Comparison of ENCODE assay signal across 24 cellular contexts in genomic region chr1:198113302-198113701, GRCh38. TPM values are rescaled to one million over a fixed set of nuclear protein-coding genes. Genes with fewer than 3 reads are reported as not detected.
DNase-seq lines count a peak whose midpoint lies in the region; ATAC-seq and TF ChIP-seq lines count a peak whose summit lies in the region.
"Had no signal": no experiment of that assay in that cellular context is flagged by ENCODE, and none has a peak within 500 bp of the region (broad histone marks: within the 10 kb centered on the region; RNA-seq: fewer than 3 reads in every experiment).

No MANE protein-coding gene starts in this region.

- H3K4me2 ChIP-seq in IMR-90 (ENCODE audit: low read depth, low read length) (no peak overlapping the region), osteoblast (ENCODE audit: insufficient read depth, low read length) (no peak overlapping the region)
- H3K4me2 ChIP-seq: hepatocyte, neural progenitor cell had no signal

- H3K4me3 Mint-ChIP-seq in activated T-helper 1 cell treated with anti-CD3 and anti-CD28 coated beads, Interleukin-12 subunit alpha, Interleukin-12 subunit beta, Interleukin-2, Interleukin-4 antibody, amounts not matched to agents 30 ng/mL and 10 ng/mL and 1 ng/mL, durations not matched to agents 14 hours and 24 hours and 36 hours, result no peak overlapping the region
- H3K4me3 Mint-ChIP-seq: central memory CD8-positive, alpha-beta T cell; memory B cell; neural progenitor cell had no signal

- CTCF ChIA-PET in IMR-90 (lab: Yijun Ruan, JAX) (no interaction called here), RWPE1 (lab: Yijun Ruan, JAX) (interaction anchor here (0.6 kb wide), 1 partner anchor 43 kb away, joined by 3 read pairs; no protein-coding TSS in a partner anchor)

- BruUV-seq in IMR-90 (replicated peaks; lab: Mats Ljungman, UMichigan), result no TSS peak

- in situ Hi-C loops in IMR-90 (cut with MboI; ENCODE audit: low sequenced_read_pairs), result no loop called here

- H3K9me3 Mint-ChIP-seq in activated T-helper 1 cell treated with anti-CD3 and anti-CD28 coated beads, Interleukin-12 subunit alpha, Interleukin-12 subunit beta, Interleukin-2, Interleukin-4 antibody, amounts not matched to agents 30 ng/mL and 10 ng/mL and 1 ng/mL, durations not matched to agents 14 hours and 24 hours and 36 hours, result no peaks in the 10 kb centered on the region
- H3K9me3 Mint-ChIP-seq: central memory CD8-positive, alpha-beta T cell; memory B cell had no signal

- H3K9me3 ChIP-seq in IMR-90 (ENCODE audit: control insufficient read depth, insufficient read depth, low read length) (no peaks in the 10 kb centered on the region), osteoblast (ENCODE audit: low read depth, low read length) (no peaks in the 10 kb centered on the region)
- H3K9me3 ChIP-seq: gastrocnemius medialis, prostate gland, upper lobe of right lung had no signal

- H3K14ac ChIP-seq in IMR-90 (replicated peaks; ENCODE audit: low read depth, low read length), result no peak overlapping the region

- intact Hi-C loops in IMR-90 (cut with micrococcal nuclease), result no loop called here
- intact Hi-C loops in activated T-helper 1 cell treated with anti-CD3 and anti-CD28 coated beads, Interleukin-12 subunit alpha, Interleukin-12 subunit beta, Interleukin-2, Interleukin-4 antibody, amounts not matched to agents 30 ng/mL and 10 ng/mL and 1 ng/mL, durations not matched to agents 14 hours and 24 hours and 36 hours (cut with micrococcal nuclease), result no loop called here

- TF ChIP-seq POLR2A in IMR-90 (IDR thresholded peaks at IDR 0.05; ENCODE audit: low read depth, low read length), result no peak

- no peak overlapping the region for H2AK9ac ChIP-seq in IMR-90 (replicated peaks; ENCODE audit: low read depth, low read length, poor library complexity)

- H3K36me3 ChIP-seq in IMR-90 (ENCODE audit: control insufficient read depth, insufficient read depth, low read length) (no peaks in the 10 kb centered on the region), osteoblast (ENCODE audit: insufficient read depth, low read length) (no peaks in the 10 kb centered on the region)
- H3K36me3 ChIP-seq: gastrocnemius medialis, neural progenitor cell, prostate gland, upper lobe of right lung had no signal

- H4K5ac ChIP-seq in IMR-90 (ENCODE audit: low read depth, low read length), result no peak overlapping the region

- H2AFZ ChIP-seq in IMR-90 (replicated peaks; ENCODE audit: low read length, poor library complexity), result no peak overlapping the region
- no peak overlapping the region for H2AFZ ChIP-seq in osteoblast (ENCODE audit: low read length)
- H2AFZ ChIP-seq: hepatocyte, neural progenitor cell had no signal

- no peaks in the 10 kb centered on the region for H3K36me3 Mint-ChIP-seq in activated T-helper 1 cell treated with anti-CD3 and anti-CD28 coated beads, Interleukin-12 subunit alpha, Interleukin-12 subunit beta, Interleukin-2, Interleukin-4 antibody, amounts not matched to agents 30 ng/mL and 10 ng/mL and 1 ng/mL, durations not matched to agents 14 hours and 24 hours and 36 hours (ENCODE audit: low read depth)
- H3K36me3 Mint-ChIP-seq: memory B cell, neural progenitor cell had no signal

- H3K4me1 ChIP-seq in IMR-90 (ENCODE audit: control insufficient read depth, insufficient read depth, low read length) (peaks cover 4% of the 10 kb centered on the region), osteoblast (ENCODE audit: insufficient read depth, low read length) (peaks cover 44% of the 10 kb centered on the region)
- H3K4me1 ChIP-seq: neural progenitor cell, prostate gland, upper lobe of right lung had no signal

- no peak overlapping the region for H4K91ac ChIP-seq in IMR-90 (ENCODE audit: insufficient read depth, low read depth, low read length)

- H2BK15ac ChIP-seq in IMR-90 (ENCODE audit: low read depth, low read length), result no peak overlapping the region

- no peak for TF ChIP-seq RAD21 in IMR-90 (IDR thresholded peaks at IDR 0.05; ENCODE audit: low read length)

- POLR2A ChIA-PET in IMR-90 (lab: Charles Lee; ENCODE audit: unreplicated experiment), result no interaction called here
- POLR2A ChIA-PET in RWPE1 (lab: Yijun Ruan, JAX; ENCODE audit: low non-redundant PET), result no interaction called here

- H2BK5ac ChIP-seq in IMR-90 (ENCODE audit: low read depth, low read length, poor library complexity, severe bottlenecking), result no peak overlapping the region

- H3K27me3 ChIP-seq in IMR-90 (ENCODE audit: control insufficient read depth, insufficient read depth, low read length) (no peaks in the 10 kb centered on the region), osteoblast (ENCODE audit: insufficient read depth, low read length) (no peaks in the 10 kb centered on the region)
- H3K27me3 ChIP-seq: gastrocnemius medialis, hepatocyte, neural progenitor cell, upper lobe of right lung had no signal

- H3K9ac ChIP-seq in IMR-90 (ENCODE audit: low read depth, low read length), result no peak overlapping the region
- H3K9ac ChIP-seq: neural progenitor cell had no signal

- no peak overlapping the region for H3K18ac ChIP-seq in IMR-90 (ENCODE audit: low read depth, low read length)

- H3K4me1 Mint-ChIP-seq in activated T-helper 1 cell treated with anti-CD3 and anti-CD28 coated beads, Interleukin-12 subunit alpha, Interleukin-12 subunit beta, Interleukin-2, Interleukin-4 antibody, amounts not matched to agents 30 ng/mL and 10 ng/mL and 1 ng/mL, durations not matched to agents 14 hours and 24 hours and 36 hours (ENCODE audit: low read depth), result no peaks in the 10 kb centered on the region
- H3K4me1 Mint-ChIP-seq: central memory CD8-positive, alpha-beta T cell; memory B cell; neural progenitor cell had no signal

- no peak overlapping the region for H3K23ac ChIP-seq in IMR-90 (ENCODE audit: low read depth, low read length)

- H3K79me1 ChIP-seq in IMR-90 (ENCODE audit: low read depth in 1 of 2, low read length in 2 of 2), result no peaks in the 10 kb centered on the region

- no peak overlapping the region for H3K56ac ChIP-seq in IMR-90 (ENCODE audit: extremely low read depth, insufficient read depth, low read length)

- no peak overlapping the region for H2BK120ac ChIP-seq in IMR-90 (ENCODE audit: low read depth, low read length)

- TF ChIP-seq CTCF in IMR-90 (conservative IDR thresholded peaks at IDR 0.05; ENCODE audit: low read depth, low read length) (no peak), osteoblast (IDR thresholded peaks at IDR 0.05; ENCODE audit: extremely low read depth, low read depth, low read length) (no peak), RWPE1 (conservative IDR thresholded peaks at IDR 0.05; ENCODE audit: low read depth) (no peak)

- H4K8ac ChIP-seq in IMR-90 (ENCODE audit: low read depth in 2 of 2, low read length in 2 of 2), result no peak overlapping the region

- dilution Hi-C loops in IMR-90 (cut with HindIII; ENCODE audit: low sequenced_read_pairs, unreplicated experiment), result no loop called here

- DNase-seq in AG20443 (ENCODE audit: low spot score) (peak; percentile 48), IMR-90 (peak; percentile 76), dedifferentiated amniotic fluid mesenchymal stem cell (ENCODE audit: extremely low spot score) (peak; percentile 86), osteoblast (ENCODE audit: insufficient read length, low spot score, missing footprints) (peak; percentile 36), RWPE1 (ENCODE audit: low spot score) (no peak)
- DNase-seq in activated T-helper 1 cell treated with anti-CD3 and anti-CD28 coated beads, Interleukin-12 subunit alpha, Interleukin-12 subunit beta, Interleukin-2, Interleukin-4 antibody, amounts not matched to agents 30 ng/mL and 10 ng/mL and 1 ng/mL, durations not matched to agents 14 hours and 24 hours and 36 hours (ENCODE audit: low spot score), result no peak
- DNase-seq: activated CD4-positive, alpha-beta T cell treated with anti-CD3 and anti-CD28 coated beads for 4 hours; activated naive CD4-positive, alpha-beta T cell treated with anti-CD3 and anti-CD28 coated beads, Interleukin-2, amount 50 U/mL, for 16 hours; activated T-cell treated with anti-CD3 and anti-CD28 coated beads, Interleukin-2, amount 50 U/mL, for 48 hours; aorta; gastrocnemius medialis; KG1; NCI-H187 treated with DMSO at 0.1 percent for 48 hours; stimulated activated CD8-positive, alpha-beta memory T cell treated with anti-CD3 and anti-CD28 coated beads, Interleukin-4, amount 100 ng/mL, for 48 hours; upper lobe of right lung had no signal

- H2AK5ac ChIP-seq in IMR-90 (ENCODE audit: low read depth, low read length), result no peak overlapping the region

- H3K79me2 ChIP-seq in osteoblast (ENCODE audit: insufficient read depth, low read length), result no peaks in the 10 kb centered on the region
- H3K79me2 ChIP-seq: hepatocyte had no signal

- no peaks in the 10 kb centered on the region for H3K9me1 ChIP-seq in IMR-90 (ENCODE audit: insufficient read depth, low read length)

- H3K27ac Mint-ChIP-seq in activated T-helper 1 cell treated with anti-CD3 and anti-CD28 coated beads, Interleukin-12 subunit alpha, Interleukin-12 subunit beta, Interleukin-2, Interleukin-4 antibody, amounts not matched to agents 30 ng/mL and 10 ng/mL and 1 ng/mL, durations not matched to agents 14 hours and 24 hours and 36 hours, result no peak overlapping the region
- H3K27ac Mint-ChIP-seq: memory B cell, neural progenitor cell had no signal

- H3K27me3 Mint-ChIP-seq in activated T-helper 1 cell treated with anti-CD3 and anti-CD28 coated beads, Interleukin-12 subunit alpha, Interleukin-12 subunit beta, Interleukin-2, Interleukin-4 antibody, amounts not matched to agents 30 ng/mL and 10 ng/mL and 1 ng/mL, durations not matched to agents 14 hours and 24 hours and 36 hours (ENCODE audit: insufficient read depth), result peaks cover 12% of the 10 kb centered on the region
- H3K27me3 Mint-ChIP-seq: central memory CD8-positive, alpha-beta T cell had no signal

- no peak overlapping the region for H3K27ac ChIP-seq in IMR-90 (ENCODE audit: insufficient read depth, low read length)
- H3K27ac ChIP-seq in osteoblast (ENCODE audit: low read depth, low read length), result peak overlapping the region; percentile 65
- H3K27ac ChIP-seq in RWPE1, result no peak overlapping the region
- H3K27ac ChIP-seq: C4-2B, gastrocnemius medialis, hepatocyte, neural progenitor cell, prostate gland, SK-N-MC, upper lobe of right lung had no signal

- ATAC-seq in IMR-90 (ENCODE audit: low read depth) (peak; percentile 27; the same call in 1 of the 2 replicates), HG03439 (IDR thresholded peaks at IDR 0.05; ENCODE audit: unreplicated experiment) (no peak), HG02884 (IDR thresholded peaks at IDR 0.05; ENCODE audit: unreplicated experiment) (no peak)
- ATAC-seq: gastrocnemius medialis, upper lobe of right lung had no signal

- H4K20me1 ChIP-seq in IMR-90 (ENCODE audit: insufficient read depth, low read length) (no peaks in the 10 kb centered on the region), osteoblast (ENCODE audit: insufficient read depth, low read length) (no peaks in the 10 kb centered on the region)

- no peak overlapping the region for H2BK20ac ChIP-seq in IMR-90 (ENCODE audit: low read depth, low read length)

- H3K4me3 ChIP-seq in IMR-90 (ENCODE audit: insufficient read depth, low read depth, low read length) (no peak overlapping the region), osteoblast (ENCODE audit: insufficient read depth, low read length) (no peak overlapping the region)
- H3K4me3 ChIP-seq: gastrocnemius medialis, hepatocyte, neural progenitor cell, prostate gland, SK-N-MC, upper lobe of right lung had no signal

- no peak overlapping the region for H3K4ac ChIP-seq in IMR-90 (ENCODE audit: low read depth, low read length)

RNA-seq across cellular contexts. Expression of gene NEK7, which starts 43.5 kb away (rescaled TPM):
- total RNA-seq in IMR-90 (2012; rRNA removed) (297 and 467 TPM in 2 replicates), osteoblast (376 and 377 TPM in 2 replicates)
- 82.8 and 89.0 TPM in 2 replicates for polyA plus RNA-seq in IMR-90 (2012; rRNA removed)
- polyA plus RNA-seq in IMR-90 (2012; cell fraction: cytosol; rRNA removed), result 23.2 and 34.7 TPM in 2 replicates
- 11.9 and 86.4 TPM in 2 replicates for polyA plus RNA-seq in IMR-90 (2012; cell fraction: nucleus; rRNA removed; ENCODE audit: low replicate concordance)
- total RNA-seq in activated T-helper 1 cell treated with anti-CD3 and anti-CD28 coated beads, Interleukin-12 subunit alpha, Interleukin-12 subunit beta, Interleukin-2, Interleukin-4 antibody, amounts not matched to agents 30 ng/mL and 10 ng/mL and 1 ng/mL, durations not matched to agents 14 hours and 24 hours and 36 hours, result 69.3 and 71.8 TPM in 2 replicates

Comparison
In these comparisons a context has a peak if more than half of its experiments do, and no peak if none do; other contexts are left out.
1. DNase-seq: peak in AG20443 (single experiment), IMR-90 (single experiment), dedifferentiated amniotic fluid mesenchymal stem cell (single experiment) and osteoblast (single experiment); none in activated T-helper 1 cell treated with anti-CD3 and anti-CD28 coated beads, Interleukin-12 subunit alpha, Interleukin-12 subunit beta, Interleukin-2, Interleukin-4 antibody, amounts not matched to agents 30 ng/mL and 10 ng/mL and 1 ng/mL, durations not matched to agents 14 hours and 24 hours and 36 hours (single experiment) and RWPE1 (single experiment).